19 cellular contexts compared by ENCODE assay signal in the genomic region with DNA sequence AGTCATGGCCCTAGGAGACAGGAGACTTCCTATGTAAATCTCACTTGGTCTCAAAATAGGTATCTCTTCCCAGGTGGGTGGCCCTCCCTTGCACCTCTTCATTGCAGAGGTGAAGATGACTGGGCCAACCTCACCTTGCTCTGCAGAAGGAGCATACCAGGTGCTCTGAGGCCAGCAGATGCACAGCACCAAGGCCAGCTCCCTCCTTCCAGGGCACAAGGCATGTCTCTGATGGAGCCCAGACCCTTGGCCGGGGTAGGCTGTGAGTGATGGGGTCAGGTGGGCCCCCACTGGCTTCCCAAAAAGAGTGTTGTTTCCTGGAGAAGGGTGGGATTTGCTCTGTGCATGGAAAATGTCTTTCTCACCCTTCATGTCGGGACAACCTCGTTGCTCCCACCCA. TPM values are rescaled to one million over a fixed set of nuclear protein-coding genes. Genes with fewer than 3 reads are reported as not detected.
DNase-seq lines count a peak whose midpoint lies in the region; ATAC-seq, FAIRE-seq and TF ChIP-seq lines count a peak whose summit lies in the region.
"Had no signal": no experiment of that assay in that cellular context is flagged by ENCODE, and none has a peak within 500 bp of the region (broad histone marks: within the 10 kb centered on the region; RNA-seq: fewer than 3 reads in every experiment).

No MANE protein-coding gene starts in this region.

- H2AFZ ChIP-seq in SK-N-SH (ENCODE audit: low read depth): no peak overlapping the region
- H2AFZ ChIP-seq in GM23338: no peak overlapping the region
- H2AFZ ChIP-seq in GM12878 (ENCODE audit: control insufficient read depth, low read depth, low read length): no peak overlapping the region
- H2AFZ ChIP-seq: GM23248 had no signal

- peaks cover 5% of the 10 kb centered on the region for H3K27me3 Mint-ChIP-seq in GM23338 (ENCODE audit: insufficient read depth, low read depth, poor library complexity)

- TF ChIP-seq POLR2A in GM12878 (IDR thresholded peaks at IDR 0.05; ENCODE audit: low read depth, low read length): no peak

- no peak overlapping the region for H3K27ac ChIP-seq in SK-N-SH (ENCODE audit: low read depth in 2 of 2, low read length in 1 of 2)
- no peak overlapping the region for H3K27ac ChIP-seq in GM23338 (ENCODE audit: low read depth)
- no peak overlapping the region for H3K27ac ChIP-seq in GM12878 (ENCODE audit: control insufficient read depth, insufficient read depth)
- H3K27ac ChIP-seq in kidney (ENCODE audit: low read depth in 2 of 2, low read length in 2 of 2): no peak overlapping the region
- H3K27ac ChIP-seq: 22Rv1, BLaER1, GM23248, KMS-11 had no signal

- intact Hi-C loops in GM12878 (cut with micrococcal nuclease; ENCODE audit: unreplicated experiment) (no loop called here), kidney (cut with DNase I) (no loop called here), left colon (cut with DNase I, micrococcal nuclease) (no loop called here)

- H3K4me2 ChIP-seq in SK-N-SH (no peak overlapping the region), GM23338 (no peak overlapping the region), GM12878 (ENCODE audit: control insufficient read depth, insufficient read depth) (no peak overlapping the region)
- H3K4me2 ChIP-seq: BLaER1, KMS-11 had no signal

- SMC1A ChIA-PET in GM12878 (lab: Charles Lee; ENCODE audit: uncharacterized antibody, unreplicated experiment): no interaction called here

- 25% methylated on average over 3 of the region's 3 CpGs for WGBS in SK-N-SH (ENCODE audit: low lambda C conversion rate)
- 6% methylated on average over 3 of the region's 3 CpGs for WGBS in GM12878 (ENCODE audit: insufficient coverage, insufficient replicate concordance, low lambda C conversion rate, missing lambda C conversion rate)

- H3F3A ChIP-seq in SK-N-SH (replicated peaks; ENCODE audit: insufficient read depth) (no peaks in the 10 kb centered on the region), GM23338 (replicated peaks; ENCODE audit: low read depth) (no peaks in the 10 kb centered on the region)

- H3K36me3 Mint-ChIP-seq in GM23338 (ENCODE audit: low read depth): peaks cover 19% of the 10 kb centered on the region
- H3K36me3 Mint-ChIP-seq: CD14-positive monocyte; CD4-positive, alpha-beta memory T cell had no signal

- peaks cover 25% of the 10 kb centered on the region for H3K9me3 Mint-ChIP-seq in GM23338

- H3K4me3 Mint-ChIP-seq in GM23338: no peak overlapping the region
- H3K4me3 Mint-ChIP-seq: CD14-positive monocyte; CD4-positive, alpha-beta memory T cell had no signal

- TF ChIP-seq RAD21 in SK-N-SH (IDR thresholded peaks at IDR 0.05; ENCODE audit: low read length): no peak
- TF ChIP-seq RAD21 in GM12878 (IDR thresholded peaks at IDR 0.05; ENCODE audit: insufficient read depth, low read depth, low read length): no peak

- no peak overlapping the region for H3K27ac Mint-ChIP-seq in GM23338
- H3K27ac Mint-ChIP-seq: CD14-positive monocyte had no signal

- H3K36me3 ChIP-seq in SK-N-SH (replicated peaks in 1 of 2; ENCODE audit: control insufficient read depth in 1 of 2, insufficient read depth in 2 of 2, low read length in 1 of 2) (no peaks in the 10 kb centered on the region), GM23338 (ENCODE audit: insufficient read depth) (no peaks in the 10 kb centered on the region), GM12878 (ENCODE audit: control insufficient read depth in 2 of 2, insufficient read depth in 2 of 2, low read length in 1 of 2) (no peaks in the 10 kb centered on the region), kidney (ENCODE audit: control insufficient read depth in 1 of 2, insufficient read depth in 2 of 2, low read length in 2 of 2) (no peaks in the 10 kb centered on the region)
- H3K36me3 ChIP-seq: BLaER1 had no signal

- no TSS peak for BruUV-seq in GM12878 (replicated peaks; lab: Mats Ljungman, UMichigan)

- no peaks in the 10 kb centered on the region; the same call in 1 of the 2 replicates for H3K27me3 ChIP-seq in SK-N-SH (ENCODE audit: insufficient read depth)
- H3K27me3 ChIP-seq in GM23338 (ENCODE audit: insufficient read depth): no peaks in the 10 kb centered on the region
- H3K27me3 ChIP-seq in GM12878 (replicated peaks in 1 of 2; ENCODE audit: control insufficient read depth in 2 of 2, insufficient read depth in 2 of 2, low read length in 1 of 2): no peaks in the 10 kb centered on the region
- H3K27me3 ChIP-seq: BLaER1 had no signal

- H3K4me1 Mint-ChIP-seq in GM23338: no peaks in the 10 kb centered on the region; the same call in 2 of the 3 replicates
- H3K4me1 Mint-ChIP-seq: CD14-positive monocyte; CD4-positive, alpha-beta memory T cell had no signal

- no peak for ATAC-seq in SK-N-SH treated with all-trans-retinoic acid at 6 μM for 48 hours
- no peak for ATAC-seq in GM23338
- ATAC-seq in GM12878: no peak
- no peak for ATAC-seq in left colon

- DNase-seq in SK-N-SH: no peak
- no peak for DNase-seq in GM23338 (ENCODE audit: low spot score)
- DNase-seq in GM12878 (ENCODE audit: low read depth, low spot score): no peak
- no peak for DNase-seq in NCI-H1105 (lab: John Stamatoyannopoulos, UW)
- no peak for DNase-seq in kidney
- DNase-seq in left colon: no peak
- DNase-seq: CD4-positive, alpha-beta memory T cell; DMS79 treated with DMSO at 0.1 percent for 48 hours; GF-D8; GM23248; HCEC 1CT had no signal

- H3K9me2 ChIP-seq in SK-N-SH: no peaks in the 10 kb centered on the region
- H3K9me2 ChIP-seq in GM23338 (ENCODE audit: insufficient read depth): no peaks in the 10 kb centered on the region

- in situ Hi-C loops in GM12878 (cut with MboI): no loop called here

- FAIRE-seq in GM12878 (lab: Jason Lieb, UNC) (no peak), kidney (lab: Jason Lieb, UNC) (no peak)
- FAIRE-seq: GM19239, H54 had no signal

- POLR2A ChIA-PET in SK-N-SH (lab: Yijun Ruan, JAX) (no interaction called here), GM12878 (lab: Charles Lee) (no interaction called here)

- H3K9ac ChIP-seq in SK-N-SH (no peak overlapping the region), GM12878 (ENCODE audit: control insufficient read depth, insufficient read depth, low read length) (no peak overlapping the region), kidney (ENCODE audit: low read length in 2 of 2) (no peak overlapping the region)
- H3K9ac ChIP-seq: BLaER1, GM23248, KMS-11 had no signal

- no peak for TF ChIP-seq CTCF in SK-N-SH (IDR thresholded peaks at IDR 0.05)
- TF ChIP-seq CTCF in GM23338 (conservative IDR thresholded peaks at IDR 0.05; ENCODE audit: low read depth in 2 of 2): no peak
- TF ChIP-seq CTCF in GM12878 (IDR thresholded peaks at IDR 0.05 in 2 of 3, conservative IDR thresholded peaks at IDR 0.05 in 1 of 3; ENCODE audit: control insufficient read depth in 2 of 3, extremely low read depth in 1 of 3, insufficient read depth in 1 of 3, low read depth in 3 of 3, low read length in 3 of 3): no peak
- TF ChIP-seq CTCF in kidney (IDR thresholded peaks at IDR 0.05; ENCODE audit: borderline replicate concordance, extremely low read depth, insufficient read depth): no peak

- TF ChIP-seq EP300 in SK-N-SH (IDR thresholded peaks at IDR 0.05; ENCODE audit: borderline replicate concordance in 1 of 2, low read depth in 1 of 2, low read length in 1 of 2) (no peak), GM12878 (IDR thresholded peaks at IDR 0.05; ENCODE audit: borderline replicate concordance in 1 of 2, control insufficient read depth in 1 of 2, low read depth in 2 of 2, low read length in 2 of 2) (no peak)

- no peaks in the 10 kb centered on the region; a peak in 1 of 4 replicates for H3K4me1 ChIP-seq in SK-N-SH (ENCODE audit: control insufficient read depth in 1 of 2, insufficient read depth in 2 of 2, low read depth in 1 of 2, low read length in 1 of 2)
- no peaks in the 10 kb centered on the region for H3K4me1 ChIP-seq in GM23338 (ENCODE audit: insufficient read depth)
- no peaks in the 10 kb centered on the region for H3K4me1 ChIP-seq in GM12878 (ENCODE audit: control insufficient read depth, insufficient read depth, low read length)
- no peaks in the 10 kb centered on the region for H3K4me1 ChIP-seq in kidney (ENCODE audit: control insufficient read depth in 1 of 2, insufficient read depth in 1 of 2, low read depth in 1 of 2, low read length in 2 of 2)

- no peaks in the 10 kb centered on the region for H3K9me3 ChIP-seq in SK-N-SH
- no peaks in the 10 kb centered on the region for H3K9me3 ChIP-seq in GM12878 (replicated peaks; ENCODE audit: control insufficient read depth, insufficient read depth, low read length)
- H3K9me3 ChIP-seq in kidney (ENCODE audit: control insufficient read depth in 1 of 2, low read length in 2 of 2): peaks cover 0 to 3% of the 10 kb centered on the region in 2 donors

- H3K4me3 ChIP-seq in SK-N-SH (ENCODE audit: low read depth in 2 of 2, low read length in 1 of 2): no peak overlapping the region
- H3K4me3 ChIP-seq in GM23338: no peak overlapping the region
- H3K4me3 ChIP-seq in GM12878: no peak overlapping the region
- H3K4me3 ChIP-seq in kidney (ENCODE audit: low read length in 2 of 2): no peak overlapping the region
- H3K4me3 ChIP-seq: BLaER1, GM23248 had no signal

- CTCF ChIA-PET in SK-N-SH (lab: Yijun Ruan, JAX): no interaction called here
- CTCF ChIA-PET in GM12878 (lab: Yijun Ruan, JAX): no interaction called here

- H4K20me1 ChIP-seq in SK-N-SH (ENCODE audit: insufficient read depth) (no peaks in the 10 kb centered on the region), GM23338 (replicated peaks; ENCODE audit: insufficient read depth) (no peaks in the 10 kb centered on the region), GM12878 (ENCODE audit: control insufficient read depth, insufficient read depth) (no peaks in the 10 kb centered on the region)
- H4K20me1 ChIP-seq: BLaER1 had no signal

- RAD21 ChIA-PET in GM12878 (lab: Charles Lee; ENCODE audit: unreplicated experiment): no interaction called here

- H3K79me2 ChIP-seq in SK-N-SH (ENCODE audit: insufficient read depth): no peaks in the 10 kb centered on the region
- no peaks in the 10 kb centered on the region for H3K79me2 ChIP-seq in GM23338 (replicated peaks; ENCODE audit: insufficient read depth)
- no peaks in the 10 kb centered on the region for H3K79me2 ChIP-seq in GM12878 (ENCODE audit: control insufficient read depth, insufficient read depth, low read length)

RNA-seq across cellular contexts. Expression of a gene that starts 12.8 kb away (rescaled TPM):
- polyA plus RNA-seq in SK-N-SH (2012; rRNA removed) (0.10 and 0.23 TPM in 2 replicates), GM23338 (2016; fragmentation: Nextera tagmentation; extraction: Ambion mirVana) (1.8 and 2.7 TPM in 2 replicates), GM12878 (2011; rRNA removed) (not detected in 2 replicates), GM12878 (2014; fragmentation: Illumina TruSeq; extraction: Trizol) (not detected in 2 replicates), GM12878 (2014; fragmentation: Nextera tagmentation; extraction: Ambion mirVana) (not detected), GM12878 (2014; rRNA removed) (not detected in 2 replicates), GM12878 (2016; fragmentation: Nextera tagmentation; extraction: Ambion mirVana) (not detected), kidney (ENCODE audit: insufficient read depth, low read depth, low replicate concordance) (not detected)
- 0.05 TPM in 1 of 2 replicates, not detected in the other for polyA plus RNA-seq in SK-N-SH (2012; cell fraction: cytosol; rRNA removed)
- polyA plus RNA-seq in SK-N-SH (2012; cell fraction: nucleus; rRNA removed): 0.07 and 0.11 TPM in 2 replicates
- 2.7 and 3.3 TPM in 2 replicates for total RNA-seq in GM23338 (2014; rRNA removed; shearing (Covaris generic))
- not detected in 2 replicates for total RNA-seq in GM12878 (2013; cell fraction: nucleolus; rRNA removed)
- total RNA-seq in GM12878 (2014; rRNA removed) (not detected in 2 replicates), GM12878 (2014; rRNA removed; fragmentation: Illumina TruSeq; extraction: Trizol) (not detected in 2 replicates), GM12878 (2021) (not detected in 2 replicates), kidney (not detected), left colon (not detected)
- polyA plus RNA-seq in GM12878 (2011; ENCODE audit: low read depth): not detected
- polyA plus RNA-seq in GM12878 (2011; cell fraction: cytosol; rRNA removed): not detected in 2 replicates
- 0.09 TPM in 1 of 2 replicates, not detected in the other for polyA plus RNA-seq in GM12878 (2011; cell fraction: nucleus; rRNA removed)
- not detected in 2 replicates for polyA plus RNA-seq in GM12878 (2012)
- polyA minus RNA-seq in GM12878 (2011; rRNA and poly(A)+ RNA removed): not detected in 2 replicates
- polyA minus RNA-seq in GM12878 (2011; cell fraction: cytosol; rRNA and poly(A)+ RNA removed): not detected in 2 replicates
- not detected in 2 replicates for polyA minus RNA-seq in GM12878 (2011; cell fraction: nucleus; rRNA and poly(A)+ RNA removed)
- total RNA-seq: CD4-positive, alpha-beta memory T cell; GM23248 had no signal
- polyA plus RNA-seq: AG04450; CD14-positive monocyte; CD4-positive, alpha-beta memory T cell; GM23248 had no signal
